In genomic region chrX:19966056-19966455, GRCh38 we compare ENCODE assay signal across 20 cellular contexts. TPM values are rescaled to one million over a fixed set of nuclear protein-coding genes. Genes with fewer than 3 reads are reported as not detected.
DNase-seq lines count a peak whose midpoint lies in the region; ATAC-seq and TF ChIP-seq lines count a peak whose summit lies in the region.
"Had no signal": no experiment of that assay in that cellular context is flagged by ENCODE, and none has a peak within 500 bp of the region (broad histone marks: within the 10 kb centered on the region; RNA-seq: fewer than 3 reads in every experiment).

No MANE protein-coding gene starts in this region.

- TF ChIP-seq RAD21 in HCT116 (IDR thresholded peaks at IDR 0.05; ENCODE audit: low read depth): no peak

- H3K4me1 ChIP-seq in breast epithelium (no peaks in the 10 kb centered on the region), Caco-2 (no peaks in the 10 kb centered on the region), HCT116 (ENCODE audit: control insufficient read depth in 1 of 2, insufficient read depth in 2 of 2, low read length in 2 of 2) (peaks cover 0 to 7% of the 10 kb centered on the region in 2 experiments; a peak in 2 of 4 replicates), mammary epithelial cell (ENCODE audit: insufficient read depth, low read length) (no peaks in the 10 kb centered on the region), Peyer's patch (no peaks in the 10 kb centered on the region)
- H3K4me1 ChIP-seq: BLaER1 treated with 17β-estradiol and CSF1 and Interleukin-3, amounts not matched to agents 10 nM and 100 nM had no signal

- H3K9me3 ChIP-seq in breast epithelium (no peaks in the 10 kb centered on the region), Caco-2 (no peaks in the 10 kb centered on the region), HCT116 (ENCODE audit: control insufficient read depth in 1 of 2, insufficient read depth in 1 of 2, low read depth in 1 of 2, low read length in 2 of 2) (no peaks in the 10 kb centered on the region), mammary epithelial cell (replicated peaks; ENCODE audit: insufficient read depth, low read length) (peaks cover 2% of the 10 kb centered on the region), Peyer's patch (no peaks in the 10 kb centered on the region)
- H3K9me3 ChIP-seq: BLaER1 treated with 17β-estradiol and CSF1 and Interleukin-3, amounts not matched to agents 10 nM and 100 nM had no signal

- H3K79me2 ChIP-seq in HCT116 (ENCODE audit: insufficient read depth, low read length): no peaks in the 10 kb centered on the region
- no peaks in the 10 kb centered on the region for H3K79me2 ChIP-seq in mammary epithelial cell (ENCODE audit: insufficient read depth, low read length)

- TF ChIP-seq CTCF in MCF 10A (IDR thresholded peaks at IDR 0.05; ENCODE audit: unreplicated experiment) (no peak), breast epithelium (IDR thresholded peaks at IDR 0.05) (no peak), Caco-2 (IDR thresholded peaks at IDR 0.05; ENCODE audit: insufficient read depth in 1 of 2, low read depth in 1 of 2, low read length in 1 of 2, severe bottlenecking in 1 of 2, unreplicated experiment in 1 of 2) (no peak), HCT116 (IDR thresholded peaks at IDR 0.05 in 2 of 3, conservative IDR thresholded peaks at IDR 0.05 in 1 of 3; ENCODE audit: borderline replicate concordance in 1 of 3, insufficient read depth in 1 of 3, low read depth in 2 of 3, low read length in 2 of 3) (no peak), mammary epithelial cell (conservative IDR thresholded peaks at IDR 0.05 in 1 of 2, IDR thresholded peaks at IDR 0.05 in 1 of 2; ENCODE audit: extremely low read depth in 1 of 2, insufficient read depth in 1 of 2, low read depth in 1 of 2, low read length in 2 of 2) (no peak), Peyer's patch (IDR thresholded peaks at IDR 0.05) (no peak)

- CTCF ChIA-PET in MCF 10A (lab: Yijun Ruan, JAX): no interaction called here
- CTCF ChIA-PET in Caco-2 (lab: Charles Lee): no interaction called here
- CTCF ChIA-PET in HCT116 (lab: Charles Lee): no interaction called here
- CTCF ChIA-PET in mammary epithelial cell (lab: Charles Lee; ENCODE audit: low non-redundant PET): no interaction called here

- H3K4me1 Mint-ChIP-seq in MCF 10A (ENCODE audit: insufficient read depth, unreplicated experiment): no peaks in the 10 kb centered on the region
- peaks cover 10% of the 10 kb centered on the region for H3K4me1 Mint-ChIP-seq in Caco-2 (ENCODE audit: low read depth, unreplicated experiment)

- H3K36me3 ChIP-seq in breast epithelium (no peaks in the 10 kb centered on the region), Caco-2 (ENCODE audit: control insufficient read depth, insufficient read depth, low read length) (no peaks in the 10 kb centered on the region), HCT116 (ENCODE audit: control insufficient read depth in 1 of 2, insufficient read depth in 2 of 2, low read length in 2 of 2) (no peaks in the 10 kb centered on the region; a peak in 1 of 4 replicates), mammary epithelial cell (ENCODE audit: insufficient read depth, low read length) (no peaks in the 10 kb centered on the region), Peyer's patch (no peaks in the 10 kb centered on the region)

- H3K27me3 Mint-ChIP-seq in MCF 10A (ENCODE audit: insufficient read depth, unreplicated experiment) (peaks cover 60% of the 10 kb centered on the region), Caco-2 (ENCODE audit: insufficient read depth, unreplicated experiment) (no peaks in the 10 kb centered on the region)
- H3K27me3 Mint-ChIP-seq: B cell, IgD-negative memory B cell had no signal

- in situ Hi-C loops in mammary epithelial cell (cut with MboI; ENCODE audit: low sequenced_read_pairs in 2 of 2): no loop called here

- POLR2A ChIA-PET in MCF 10A (lab: Yijun Ruan, JAX) (no interaction called here), Caco-2 (lab: Charles Lee) (no interaction called here), HCT116 (lab: Charles Lee) (no interaction called here)

- dilution Hi-C loops in mammary epithelial cell (cut with HindIII; ENCODE audit: low sequenced_read_pairs): no loop called here

- no peak overlapping the region for H3K9ac ChIP-seq in HCT116 (ENCODE audit: low read length)
- H3K9ac ChIP-seq in mammary epithelial cell (ENCODE audit: insufficient read depth, low read length): no peak overlapping the region
- H3K9ac ChIP-seq: BLaER1 treated with 17β-estradiol and CSF1 and Interleukin-3, amounts not matched to agents 10 nM and 100 nM had no signal

- H3K36me3 Mint-ChIP-seq in MCF 10A (ENCODE audit: insufficient read depth, unreplicated experiment): peaks cover 13% of the 10 kb centered on the region
- peaks cover 4% of the 10 kb centered on the region for H3K36me3 Mint-ChIP-seq in Caco-2 (ENCODE audit: insufficient read depth, unreplicated experiment)

- no peak for TF ChIP-seq POLR2A in breast epithelium (IDR thresholded peaks at IDR 0.05)
- no peak for TF ChIP-seq POLR2A in HCT116 (IDR thresholded peaks at IDR 0.05; ENCODE audit: borderline replicate concordance, extremely low read depth, insufficient read depth, insufficient read length)
- no peak for TF ChIP-seq POLR2A in Peyer's patch (IDR thresholded peaks at IDR 0.05)

- H3K4me3 ChIP-seq in breast epithelium (no peak overlapping the region), Caco-2 (ENCODE audit: low read depth, low read length) (no peak overlapping the region), HCT116 (replicated peaks in 1 of 2; ENCODE audit: low read depth in 1 of 2, low read length in 2 of 2) (no peak overlapping the region), mammary epithelial cell (replicated peaks in 1 of 3; ENCODE audit: insufficient read depth in 1 of 3, low read depth in 2 of 3, low read length in 3 of 3) (no peak overlapping the region), Peyer's patch (no peak overlapping the region)
- H3K4me3 ChIP-seq: BLaER1 treated with 17β-estradiol and CSF1 and Interleukin-3, amounts not matched to agents 10 nM and 100 nM; GM23338 had no signal

- H2AFZ ChIP-seq in HCT116 (ENCODE audit: low read depth, low read length, poor library complexity, severe bottlenecking) (no peak overlapping the region), mammary epithelial cell (ENCODE audit: low read depth, low read length) (no peak overlapping the region)
- H2AFZ ChIP-seq: GM23338 had no signal

- H4K20me1 ChIP-seq in HCT116 (ENCODE audit: insufficient read depth): no peaks in the 10 kb centered on the region
- H4K20me1 ChIP-seq in mammary epithelial cell (ENCODE audit: insufficient read depth, low read length): no peaks in the 10 kb centered on the region

- H3K27ac ChIP-seq in breast epithelium (no peak overlapping the region), HCT116 (ENCODE audit: low read depth, low read length) (no peak overlapping the region), mammary epithelial cell (ENCODE audit: insufficient read depth, low read depth, low read length) (no peak overlapping the region), Peyer's patch (no peak overlapping the region)
- H3K27ac ChIP-seq: BLaER1 treated with 17β-estradiol and CSF1 and Interleukin-3, amounts not matched to agents 10 nM and 100 nM had no signal

- DNase-seq in MCF 10A (ENCODE audit: unreplicated experiment): no peak
- DNase-seq in breast epithelium (ENCODE audit: low spot score in 2 of 2): no peak
- DNase-seq in Caco-2: no peak
- DNase-seq in HCT116 (ENCODE audit: low read depth, low spot score): no peak
- DNase-seq in mammary epithelial cell: no peak
- DNase-seq in Peyer's patch: no peak
- DNase-seq in RPMI8226: no peak
- DNase-seq: 8988T; CD8-positive, alpha-beta T cell; DMS 273 treated with DMSO at 0.1 percent for 48 hours; DMS53; DND-41; EL; HCEC 1CT; HFFc6; KBM-7 had no signal

- H3K4me2 ChIP-seq in HCT116 (ENCODE audit: low read length) (no peak overlapping the region), mammary epithelial cell (ENCODE audit: insufficient read depth, low read depth, low read length) (no peak overlapping the region)
- H3K4me2 ChIP-seq: BLaER1 treated with 17β-estradiol and CSF1 and Interleukin-3, amounts not matched to agents 10 nM and 100 nM; GM23338 had no signal

- H3K27ac Mint-ChIP-seq in MCF 10A (ENCODE audit: low read depth, unreplicated experiment): no peak overlapping the region
- no peak overlapping the region for H3K27ac Mint-ChIP-seq in Caco-2 (ENCODE audit: unreplicated experiment)
- H3K27ac Mint-ChIP-seq: B cell; CD8-positive, alpha-beta T cell; GM23338; HFFc6 had no signal

- WGBS in mammary epithelial cell (ENCODE audit: low coverage, missing lambda C conversion rate): 71% methylated on average over 1 of the region's 1 CpG

- H3K4me3 Mint-ChIP-seq in MCF 10A (ENCODE audit: unreplicated experiment): no peak overlapping the region
- no peak overlapping the region for H3K4me3 Mint-ChIP-seq in Caco-2 (ENCODE audit: unreplicated experiment)
- H3K4me3 Mint-ChIP-seq: B cell; CD8-positive, alpha-beta T cell; GM23338; HFFc6; IgD-negative memory B cell had no signal

- intact Hi-C loops in MCF 10A (cut with micrococcal nuclease): no loop called here
- intact Hi-C loops in breast epithelium (cut with DNase I; ENCODE audit: low total_unique reads): no loop called here
- intact Hi-C loops in Caco-2 (cut with micrococcal nuclease; ENCODE audit: unreplicated experiment): no loop called here
- intact Hi-C loops in HCT116 (cut with micrococcal nuclease): no loop called here
- intact Hi-C loops in mammary epithelial cell (cut with micrococcal nuclease): no loop called here

- H3K9me3 Mint-ChIP-seq in MCF 10A (ENCODE audit: unreplicated experiment) (no peaks in the 10 kb centered on the region), Caco-2 (ENCODE audit: unreplicated experiment) (no peaks in the 10 kb centered on the region)
- H3K9me3 Mint-ChIP-seq: CD8-positive, alpha-beta T cell; GM23338; HFFc6; IgD-negative memory B cell had no signal

- H3K9me2 ChIP-seq in HCT116 (ENCODE audit: insufficient read depth): no peaks in the 10 kb centered on the region

- RAD21 ChIA-PET in HCT116 (lab: Charles Lee; ENCODE audit: low non-redundant PET in 1 of 2, low total read pairs in 2 of 2, uncharacterized antibody in 2 of 2, unreplicated experiment in 2 of 2): no interaction called here

- H3K27me3 ChIP-seq in breast epithelium: peaks cover 0 to 10% of the 10 kb centered on the region in 2 donors
- H3K27me3 ChIP-seq in Caco-2 (replicated peaks; ENCODE audit: control insufficient read depth, insufficient read depth, low read length): no peaks in the 10 kb centered on the region
- H3K27me3 ChIP-seq in HCT116 (ENCODE audit: insufficient read depth, low read length): no peaks in the 10 kb centered on the region
- H3K27me3 ChIP-seq in mammary epithelial cell (ENCODE audit: insufficient read depth, low read length): no peaks in the 10 kb centered on the region
- H3K27me3 ChIP-seq in Peyer's patch: no peaks in the 10 kb centered on the region
- H3K27me3 ChIP-seq: BLaER1 treated with 17β-estradiol and CSF1 and Interleukin-3, amounts not matched to agents 10 nM and 100 nM had no signal

- no peak for ATAC-seq in HCT116
- ATAC-seq: CD8-positive, alpha-beta T cell; GM23338 had no signal

- BruUV-seq in MCF 10A (replicated peaks; lab: Mats Ljungman, UMichigan) (TSS peak; percentile 65), Caco-2 (replicated peaks; lab: Mats Ljungman, UMichigan) (TSS peak; percentile 53), HCT116 (replicated peaks; lab: Mats Ljungman, UMichigan) (TSS peak; percentile 55), mammary epithelial cell (replicated peaks; lab: Mats Ljungman, UMichigan) (TSS peak; percentile 64)

RNA-seq across cellular contexts. Expression of gene BCLAF3, which starts 24.8 kb away (rescaled TPM):
- total RNA-seq in MCF 10A (2022) (8.6 and 9.6 TPM in 2 replicates), breast epithelium (10 to 100 TPM; 10.2 to 18.6 (median 14.7) TPM), Caco-2 (2022) (5.7 and 7.8 TPM in 2 replicates), HCT116 (2021; ENCODE audit: unreplicated experiment) (5.3 TPM), mammary epithelial cell (10 to 100 TPM in 1 of 2 donors, 1 to 10 TPM in 1; 7.5 to 11.0 TPM), Peyer's patch (10 to 100 TPM; 10.5 to 42.1 (median 16.4) TPM)
- 1.7 and 1.8 TPM in 2 replicates for polyA plus RNA-seq in HCT116 (2012)
- 0.65 TPM for polyA plus RNA-seq in mammary epithelial cell
- polyA minus RNA-seq in mammary epithelial cell: 1.2 TPM
